ENCODE assay signal across 8 cellular contexts in genomic region chr6:16758163-16758975, GRCh38. TPM values are rescaled to one million over a fixed set of nuclear protein-coding genes. Genes with fewer than 3 reads are reported as not detected.
DNase-seq lines count a peak whose midpoint lies in the region; ATAC-seq and TF ChIP-seq lines count a peak whose summit lies in the region.

No MANE protein-coding gene starts in this region.

- peak overlapping the region; percentile 96 for H3K4me2 ChIP-seq in mammary epithelial cell (ENCODE audit: insufficient read depth, low read depth, low read length)

- dilution Hi-C loops in mammary epithelial cell (cut with HindIII; ENCODE audit: low sequenced_read_pairs): no loop called here

- ATAC-seq in GM19467 (IDR thresholded peaks at IDR 0.05; ENCODE audit: unreplicated experiment) (no peak), HG02610 (IDR thresholded peaks at IDR 0.05; ENCODE audit: unreplicated experiment) (no peak), HG03354 (IDR thresholded peaks at IDR 0.05; ENCODE audit: poor library complexity, severe bottlenecking, unreplicated experiment) (no peak)

- H3K4me1 ChIP-seq in mammary epithelial cell (ENCODE audit: insufficient read depth, low read length) (peaks cover 15% of the 10 kb centered on the region), mesodermal cell (ENCODE audit: control insufficient read depth, insufficient read depth, low read length, poor library complexity, severe bottlenecking) (peaks cover 12% of the 10 kb centered on the region)

- peak overlapping the region in 2 of 3 experiments; percentile 80 to 94 for H3K4me3 ChIP-seq in mammary epithelial cell (replicated peaks in 1 of 3; ENCODE audit: insufficient read depth in 1 of 3, low read depth in 2 of 3, low read length in 3 of 3)
- peak overlapping the region; percentile 72 for H3K4me3 ChIP-seq in mesodermal cell (ENCODE audit: extremely low read depth, insufficient read depth, low read length, poor library complexity, severe bottlenecking)

- no peak overlapping the region for H2AFZ ChIP-seq in mammary epithelial cell (ENCODE audit: low read depth, low read length)

- H4K20me1 ChIP-seq in mammary epithelial cell (ENCODE audit: insufficient read depth, low read length): no peaks in the 10 kb centered on the region

- TF ChIP-seq CTCF in mammary epithelial cell (conservative IDR thresholded peaks at IDR 0.05 in 1 of 2, IDR thresholded peaks at IDR 0.05 in 1 of 2; ENCODE audit: extremely low read depth in 1 of 2, insufficient read depth in 1 of 2, low read depth in 1 of 2, low read length in 2 of 2): no peak

- H3K36me3 ChIP-seq in mammary epithelial cell (ENCODE audit: insufficient read depth, low read length) (no peaks in the 10 kb centered on the region), mesodermal cell (ENCODE audit: control insufficient read depth, insufficient read depth, low read length) (no peaks in the 10 kb centered on the region)

- BruUV-seq in mammary epithelial cell (replicated peaks; lab: Mats Ljungman, UMichigan): no TSS peak

- peaks cover 44% of the 10 kb centered on the region for H3K79me2 ChIP-seq in mammary epithelial cell (ENCODE audit: insufficient read depth, low read length)

- H3K9me3 ChIP-seq in mammary epithelial cell (replicated peaks; ENCODE audit: insufficient read depth, low read length) (no peaks in the 10 kb centered on the region), mesodermal cell (ENCODE audit: control insufficient read depth, low read length) (no peaks in the 10 kb centered on the region)

- in situ Hi-C loops in G401 (cut with HindIII; ENCODE audit: low sequenced_read_pairs): no loop called here
- in situ Hi-C loops in mammary epithelial cell (cut with MboI; ENCODE audit: low sequenced_read_pairs in 2 of 2): loop anchor here in 1 of 2 donors (5.0 kb wide), 2 partner anchors 36 to 76 kb away; no protein-coding TSS in a partner anchor

- CTCF ChIA-PET in mammary epithelial cell (lab: Charles Lee; ENCODE audit: low non-redundant PET): interaction anchor here (0.6 kb wide), 1 partner anchor 45 kb away, joined by 5 read pairs; no protein-coding TSS in a partner anchor

- 33% methylated on average over 8 of the region's 9 CpGs for WGBS in mammary epithelial cell (ENCODE audit: low coverage, missing lambda C conversion rate)
- 27 to 33% methylated on average over 8 to 9 of the region's 9 CpGs for whole genome bisulfite sequencing in mesodermal cell (ENCODE audit: insufficient coverage in 2 of 2), 2 experiments

- intact Hi-C loops in mammary epithelial cell (cut with micrococcal nuclease): no loop called here

- H3K27ac ChIP-seq in mammary epithelial cell (ENCODE audit: insufficient read depth, low read depth, low read length): peak overlapping the region; percentile 91
- no peak overlapping the region for H3K27ac ChIP-seq in mesodermal cell (ENCODE audit: low read depth, low read length, severe bottlenecking)

- no peaks in the 10 kb centered on the region for H3K27me3 ChIP-seq in mammary epithelial cell (ENCODE audit: insufficient read depth, low read length)

- DNase-seq in G401 (ENCODE audit: low spot score) (peak; percentile 78), NCI-H187 treated with DMSO at 0.1 percent for 48 hours (lab: John Stamatoyannopoulos, UW) (peak; percentile 33), mammary epithelial cell (peak; percentile 9), amniotic stem cell (lab: John Stamatoyannopoulos, UW) (no peak)

- peak overlapping the region; percentile 98 for H3K9ac ChIP-seq in mammary epithelial cell (ENCODE audit: insufficient read depth, low read length)

RNA-seq across cellular contexts. Expression of gene ATXN1, which starts 2.9 kb away (rescaled TPM):
- under 0.01 TPM in 2 replicates for total RNA-seq in G401 (2014; rRNA removed; shearing (Covaris generic))
- 10 to 100 TPM; 18.5 to 34.3 TPM for total RNA-seq in mammary epithelial cell
- polyA plus RNA-seq in mammary epithelial cell: 7.1 TPM
- polyA minus RNA-seq in mammary epithelial cell: 11.3 TPM
- polyA plus RNA-seq in mesodermal cell (2013, experiment 1 of 2): 8.0 TPM
- polyA plus RNA-seq in mesodermal cell (2013, experiment 2 of 2): 7.1 TPM

Comparison
In these comparisons a context has a peak if more than half of its experiments do, and no peak if none do; other contexts are left out.
1. RNA of gene ATXN1, which starts 2.9 kb away (total RNA-seq): 18.5 to 34.3 TPM in mammary epithelial cell; under 0.01 TPM in G401; every median in the first group is over 10 times any median in the second.